ENCODE assay signal across 8 cellular contexts in genomic region chr2:136116111-136116812, GRCh38. TPM values are rescaled to one million over a fixed set of nuclear protein-coding genes. Genes with fewer than 3 reads are reported as not detected.
DNase-seq lines count a peak whose midpoint lies in the region; ATAC-seq and TF ChIP-seq lines count a peak whose summit lies in the region.

No MANE protein-coding gene starts in this region.

- peak overlapping the region; percentile 85 for H3K4me2 ChIP-seq in mesenchymal stem cell (ENCODE audit: low read length, poor library complexity, severe bottlenecking)

- no peak overlapping the region for H3K23ac ChIP-seq in mesenchymal stem cell (ENCODE audit: low read length in 2 of 2)

- H2BK5ac ChIP-seq in mesenchymal stem cell (ENCODE audit: low read depth, low read length, poor library complexity, severe bottlenecking), result no peak overlapping the region

- H3K27me3 ChIP-seq in breast epithelium, result no peaks in the 10 kb centered on the region
- H3K27me3 ChIP-seq in mesenchymal stem cell (ENCODE audit: control insufficient read depth in 1 of 2, insufficient read depth in 1 of 2, low read length in 2 of 2), result peaks cover 85 to 86% of the 10 kb centered on the region in 2 experiments

- H3K27ac ChIP-seq in breast epithelium, result peak overlapping the region; percentile 56 to 75
- H3K27ac ChIP-seq in mesenchymal stem cell (ENCODE audit: low read length, poor library complexity, severe bottlenecking), result no peak overlapping the region

- CTCF ChIA-PET in T-cell (lab: Charles Lee), result no interaction called here

- H3K27me3 Mint-ChIP-seq in T-cell, result no peaks in the 10 kb centered on the region
- H3K27me3 Mint-ChIP-seq in stimulated activated memory B cell treated with anti-CD40 and anti-IgM and Interleukin-4, amounts not matched to agents 10 μg/mL and 1 μg/mL and 100 μg/mL, for 72 hours, result no peaks in the 10 kb centered on the region

- peak; percentile 3 for TF ChIP-seq POLR2A in breast epithelium (IDR thresholded peaks at IDR 0.05)

- 1% methylated on average over 17 of the region's 30 CpGs for WGBS in mesenchymal stem cell

- ATAC-seq in GM18517 (IDR thresholded peaks at IDR 0.05; ENCODE audit: unreplicated experiment) (peak; percentile 8), HG03378 (IDR thresholded peaks at IDR 0.05; ENCODE audit: unreplicated experiment) (peak; percentile 10), T-cell (replicated peaks in 1 of 4) (peak; percentile 10 to 21 (median 12))
- ATAC-seq in stimulated activated memory B cell treated with anti-CD40 and anti-IgM and Interleukin-4, amounts not matched to agents 10 μg/mL and 1 μg/mL and 100 μg/mL, for 72 hours, result peak; percentile 4

- intact Hi-C loops in breast epithelium (cut with DNase I; ENCODE audit: low total_unique reads), result no loop called here

- no peak overlapping the region for H3K4ac ChIP-seq in mesenchymal stem cell (ENCODE audit: low read depth in 1 of 2, low read length in 2 of 2)

- H3K4me1 ChIP-seq in breast epithelium, result no peaks in the 10 kb centered on the region
- H3K4me1 ChIP-seq in mesenchymal stem cell (ENCODE audit: control insufficient read depth, insufficient read depth, low read depth, low read length), result peaks cover 26% of the 10 kb centered on the region

- TF ChIP-seq CTCF in breast epithelium (IDR thresholded peaks at IDR 0.05), result no peak

- POLR2A ChIA-PET in T-cell (lab: Charles Lee), result interaction anchor here (0.6 to 3.1 kb wide), 6 partner anchors 14 to 268 kb away, joined by 3 to 24 read pairs (median 14); no protein-coding TSS in a partner anchor

- H2AFZ ChIP-seq in mesenchymal stem cell (ENCODE audit: low read depth, low read length), result no peak overlapping the region

- H3K36me3 ChIP-seq in breast epithelium, result no peaks in the 10 kb centered on the region
- H3K36me3 ChIP-seq in mesenchymal stem cell (ENCODE audit: control insufficient read depth in 1 of 2, insufficient read depth in 2 of 2, low read depth in 1 of 2, low read length in 2 of 2), result no peaks in the 10 kb centered on the region

- H3K18ac ChIP-seq in mesenchymal stem cell (ENCODE audit: low read depth in 1 of 2, low read length in 2 of 2), result no peak overlapping the region

- H3K9me3 ChIP-seq in breast epithelium, result no peaks in the 10 kb centered on the region
- H3K9me3 ChIP-seq in mesenchymal stem cell (ENCODE audit: control insufficient read depth, low read length), result no peaks in the 10 kb centered on the region

- no peak overlapping the region for H4K8ac ChIP-seq in mesenchymal stem cell (ENCODE audit: low read length)

- peaks cover 59 to 70% (median 61%) of the 10 kb centered on the region in 3 donors for H3K4me1 Mint-ChIP-seq in T-cell
- H3K4me1 Mint-ChIP-seq in stimulated activated memory B cell treated with anti-CD40 and anti-IgM and Interleukin-4, amounts not matched to agents 10 μg/mL and 1 μg/mL and 100 μg/mL, for 72 hours, result peaks cover 52% of the 10 kb centered on the region

- no peaks in the 10 kb centered on the region for H3K79me1 ChIP-seq in mesenchymal stem cell (replicated peaks; ENCODE audit: low read length, poor library complexity, severe bottlenecking)

- DNase-seq in T-cell (peak in 33 of 34 experiments; percentile 73 to 91 (median 87)), breast epithelium (ENCODE audit: low spot score in 2 of 2) (no peak), mesenchymal stem cell (no peak), hepatic stellate cell (ENCODE audit: low spot score) (no peak), GOT3 (lab: John Stamatoyannopoulos, UW) (no peak)

- no peak overlapping the region for H3K9ac ChIP-seq in mesenchymal stem cell (ENCODE audit: low read length)

- H2AK5ac ChIP-seq in mesenchymal stem cell (ENCODE audit: low read length, severe bottlenecking), result no peak overlapping the region

- no peaks in the 10 kb centered on the region for H3K9me3 Mint-ChIP-seq in T-cell
- H3K9me3 Mint-ChIP-seq in stimulated activated memory B cell treated with anti-CD40 and anti-IgM and Interleukin-4, amounts not matched to agents 10 μg/mL and 1 μg/mL and 100 μg/mL, for 72 hours, result no peaks in the 10 kb centered on the region

- no peak overlapping the region for H2BK120ac ChIP-seq in mesenchymal stem cell (ENCODE audit: low read depth, low read length)

- no peak overlapping the region for H2BK12ac ChIP-seq in mesenchymal stem cell (ENCODE audit: low read length in 2 of 2)

- H3K14ac ChIP-seq in mesenchymal stem cell (ENCODE audit: low read length in 2 of 2), result no peak overlapping the region

- no peak overlapping the region for H4K91ac ChIP-seq in mesenchymal stem cell (ENCODE audit: low read length)

- H3K4me3 Mint-ChIP-seq in T-cell, result peak overlapping the region; percentile 94 to 99 (median 99)
- H3K4me3 Mint-ChIP-seq in stimulated activated memory B cell treated with anti-CD40 and anti-IgM and Interleukin-4, amounts not matched to agents 10 μg/mL and 1 μg/mL and 100 μg/mL, for 72 hours, result peak overlapping the region; percentile 95

- no peak overlapping the region for H2BK15ac ChIP-seq in mesenchymal stem cell (ENCODE audit: low read depth, poor library complexity, severe bottlenecking)

- H3K4me3 ChIP-seq in breast epithelium (peak overlapping the region; percentile 48 to 81 (median 61)), mesenchymal stem cell (ENCODE audit: insufficient read depth in 1 of 2, low read depth in 1 of 2, low read length in 2 of 2) (peak overlapping the region in 1 of 2 experiments; percentile 59)

- peak overlapping the region; percentile 74 to 88 for H3K27ac Mint-ChIP-seq in T-cell
- peak overlapping the region; percentile 95 for H3K27ac Mint-ChIP-seq in stimulated activated memory B cell treated with anti-CD40 and anti-IgM and Interleukin-4, amounts not matched to agents 10 μg/mL and 1 μg/mL and 100 μg/mL, for 72 hours

- peaks cover 45% of the 10 kb centered on the region for H3K36me3 Mint-ChIP-seq in T-cell
- peaks cover 47% of the 10 kb centered on the region for H3K36me3 Mint-ChIP-seq in stimulated activated memory B cell treated with anti-CD40 and anti-IgM and Interleukin-4, amounts not matched to agents 10 μg/mL and 1 μg/mL and 100 μg/mL, for 72 hours

RNA-seq across cellular contexts. Expression of gene CXCR4, which starts 1.7 kb away (rescaled TPM):
- total RNA-seq in T-cell (1,000 to 10,000 TPM in 2 of 5 donors, 100 to 1,000 TPM in 3; 274 to 1,514 (median 326) TPM), breast epithelium (10 to 100 TPM; 25.8 to 80.3 (median 32.4) TPM)
- not detected for polyA plus RNA-seq in mesenchymal stem cell (2013, experiment 1 of 2)
- polyA plus RNA-seq in mesenchymal stem cell (2013, experiment 2 of 2), result not detected

Comparison
In these comparisons a context has a peak if more than half of its experiments do, and no peak if none do; other contexts are left out.
1. DNase-seq: peak in T-cell (33 of 34); none in breast epithelium (0 of 2), mesenchymal stem cell (single experiment), hepatic stellate cell (single experiment) and GOT3 (single experiment).
2. Peak in every context shown above with its lines, with median percentiles within 50 percentile points of each other: ATAC-seq.